ENCODE assay signal across 8 cellular contexts in the genomic region with DNA sequence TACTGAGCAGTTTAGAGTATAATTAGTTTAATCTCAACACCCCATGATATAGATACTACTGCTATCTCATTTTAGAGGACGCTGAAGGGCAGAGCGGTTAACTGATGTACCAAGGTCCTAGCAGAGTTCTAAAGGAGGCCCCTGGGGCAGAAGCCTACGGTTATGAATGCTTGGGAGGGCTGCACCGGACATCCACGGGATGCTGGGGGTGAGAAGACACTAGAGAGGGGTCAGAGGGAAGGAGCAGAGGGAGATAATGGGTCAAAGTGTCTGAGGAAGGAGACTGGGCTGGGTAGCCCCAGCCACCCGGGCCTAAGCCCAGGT. TPM values are rescaled to one million over a fixed set of nuclear protein-coding genes. Genes with fewer than 3 reads are reported as not detected.
DNase-seq lines count a peak whose midpoint lies in the region; ATAC-seq, FAIRE-seq and TF ChIP-seq lines count a peak whose summit lies in the region.

No MANE protein-coding gene starts in this region.

- no peaks in the 10 kb centered on the region for H3K9me3 Mint-ChIP-seq in activated CD4-positive, alpha-beta memory T cell treated with anti-CD3 and anti-CD28 coated beads, Interleukin-2, amount 10 ng/mL, durations not matched to agents 7 days and 5 days
- no peaks in the 10 kb centered on the region for H3K9me3 Mint-ChIP-seq in type B pancreatic cell

- no peak for TF ChIP-seq CTCF in cardiac muscle cell (IDR thresholded peaks at IDR 0.05; ENCODE audit: low read depth, low read length)
- no peak for TF ChIP-seq CTCF in kidney epithelial cell (IDR thresholded peaks at IDR 0.05; ENCODE audit: insufficient read depth, low read length, poor library complexity, severe bottlenecking)
- no peak for TF ChIP-seq CTCF in type B pancreatic cell (conservative IDR thresholded peaks at IDR 0.05)

- ATAC-seq in Right ventricle myocardium inferior, result no peak

- no peak for FAIRE-seq in urothelium cell line (lab: Jason Lieb, UNC)

- no peaks in the 10 kb centered on the region for H3K9me3 ChIP-seq in cardiac muscle cell (ENCODE audit: low read depth)

- no peaks in the 10 kb centered on the region for H3K4me1 ChIP-seq in cardiac muscle cell (ENCODE audit: low read depth)

- peaks cover 29% of the 10 kb centered on the region for H3K36me3 Mint-ChIP-seq in activated CD4-positive, alpha-beta memory T cell treated with anti-CD3 and anti-CD28 coated beads, Interleukin-2, amount 10 ng/mL, durations not matched to agents 7 days and 5 days (ENCODE audit: low read depth)
- H3K36me3 Mint-ChIP-seq in type B pancreatic cell, result peaks cover 9% of the 10 kb centered on the region

- H3K4me3 Mint-ChIP-seq in activated CD4-positive, alpha-beta memory T cell treated with anti-CD3 and anti-CD28 coated beads, Interleukin-2, amount 10 ng/mL, durations not matched to agents 7 days and 5 days, result peak overlapping the region; percentile 95
- H3K4me3 Mint-ChIP-seq in type B pancreatic cell, result peak overlapping the region; percentile 92

- no peaks in the 10 kb centered on the region for H3K27me3 Mint-ChIP-seq in activated CD4-positive, alpha-beta memory T cell treated with anti-CD3 and anti-CD28 coated beads, Interleukin-2, amount 10 ng/mL, durations not matched to agents 7 days and 5 days
- peaks cover 5% of the 10 kb centered on the region for H3K27me3 Mint-ChIP-seq in type B pancreatic cell

- H3K27ac Mint-ChIP-seq in activated CD4-positive, alpha-beta memory T cell treated with anti-CD3 and anti-CD28 coated beads, Interleukin-2, amount 10 ng/mL, durations not matched to agents 7 days and 5 days, result peak overlapping the region; percentile 88
- peak overlapping the region; percentile 71 for H3K27ac Mint-ChIP-seq in type B pancreatic cell

- no peaks in the 10 kb centered on the region for H3K36me3 ChIP-seq in cardiac muscle cell
- H3K36me3 ChIP-seq in kidney epithelial cell (ENCODE audit: control insufficient read depth, insufficient read depth, low read length), result no peaks in the 10 kb centered on the region

- no peak overlapping the region for H3K27ac ChIP-seq in cardiac muscle cell

- CTCF ChIA-PET in activated CD4-positive, alpha-beta memory T cell treated with anti-CD3 and anti-CD28 coated beads, Interleukin-2, amount 10 ng/mL, durations not matched to agents 7 days and 5 days (lab: Charles Lee), result interaction anchor here (1.6 to 3.4 kb wide), 2 partner anchors 16 to 60 kb away, joined by 3 to 13 read pairs; no protein-coding TSS in a partner anchor

- DNase-seq in cardiac muscle cell (ENCODE audit: low read depth in 1 of 2, low spot score in 1 of 2) (no peak), Right ventricle myocardium inferior (ENCODE audit: missing footprints) (no peak), kidney epithelial cell (ENCODE audit: low read depth) (no peak), type B pancreatic cell (ENCODE audit: extremely low spot score, unreplicated experiment) (no peak), NCI-H446 (lab: John Stamatoyannopoulos, UW) (no peak), GOT3 (lab: John Stamatoyannopoulos, UW) (no peak), urothelium cell line (ENCODE audit: low spot score) (no peak)
- DNase-seq in activated CD4-positive, alpha-beta memory T cell treated with anti-CD3 and anti-CD28 coated beads, Interleukin-2, amount 10 ng/mL, durations not matched to agents 7 days and 5 days, result no peak

- no peaks in the 10 kb centered on the region for H3K27me3 ChIP-seq in cardiac muscle cell
- no peaks in the 10 kb centered on the region for H3K27me3 ChIP-seq in kidney epithelial cell (ENCODE audit: control insufficient read depth, insufficient read depth, low read length)

- H3K4me3 ChIP-seq in cardiac muscle cell, result peak overlapping the region; percentile 77
- peak overlapping the region; percentile 58 for H3K4me3 ChIP-seq in kidney epithelial cell (ENCODE audit: low read depth, low read length)

- intact Hi-C loops in Right ventricle myocardium inferior (cut with DNase I), result loop anchor here (5.0 kb wide), 1 partner anchor 37 kb away; no protein-coding TSS in a partner anchor

- H3K4me1 Mint-ChIP-seq in activated CD4-positive, alpha-beta memory T cell treated with anti-CD3 and anti-CD28 coated beads, Interleukin-2, amount 10 ng/mL, durations not matched to agents 7 days and 5 days, result peaks cover 44% of the 10 kb centered on the region
- peaks cover 7% of the 10 kb centered on the region for H3K4me1 Mint-ChIP-seq in type B pancreatic cell (ENCODE audit: unreplicated experiment)

- POLR2A ChIA-PET in activated CD4-positive, alpha-beta memory T cell treated with anti-CD3 and anti-CD28 coated beads, Interleukin-2, amount 10 ng/mL, durations not matched to agents 7 days and 5 days (lab: Charles Lee), result no interaction called here

RNA-seq across cellular contexts. Expression of a gene that starts 1.6 kb away (rescaled TPM):
- total RNA-seq in cardiac muscle cell (10.1 and 15.8 TPM in 2 replicates), Right ventricle myocardium inferior (19.4 TPM), kidney epithelial cell (25.3 and 35.7 TPM in 2 replicates), type B pancreatic cell (ENCODE audit: low replicate concordance) (24.1 and 32.9 TPM in 2 replicates)
- 28.0 and 32.9 TPM in 2 replicates for polyA plus RNA-seq in cardiac muscle cell
- 10 to 100 TPM; 53.4 to 56.5 TPM for total RNA-seq in activated CD4-positive, alpha-beta memory T cell treated with anti-CD3 and anti-CD28 coated beads, Interleukin-2, amount 10 ng/mL, durations not matched to agents 7 days and 5 days

RNA-seq across cellular contexts. Expression of a gene that starts 56.3 kb away (rescaled TPM):
- total RNA-seq in cardiac muscle cell (13.9 and 21.9 TPM in 2 replicates), Right ventricle myocardium inferior (10.7 TPM), kidney epithelial cell (11.0 and 11.6 TPM in 2 replicates), type B pancreatic cell (ENCODE audit: low replicate concordance) (12.0 and 19.5 TPM in 2 replicates)
- 14.1 and 20.9 TPM in 2 replicates for polyA plus RNA-seq in cardiac muscle cell
- 10 to 100 TPM; 37.3 to 40.4 TPM for total RNA-seq in activated CD4-positive, alpha-beta memory T cell treated with anti-CD3 and anti-CD28 coated beads, Interleukin-2, amount 10 ng/mL, durations not matched to agents 7 days and 5 days
